In the genomic region with DNA sequence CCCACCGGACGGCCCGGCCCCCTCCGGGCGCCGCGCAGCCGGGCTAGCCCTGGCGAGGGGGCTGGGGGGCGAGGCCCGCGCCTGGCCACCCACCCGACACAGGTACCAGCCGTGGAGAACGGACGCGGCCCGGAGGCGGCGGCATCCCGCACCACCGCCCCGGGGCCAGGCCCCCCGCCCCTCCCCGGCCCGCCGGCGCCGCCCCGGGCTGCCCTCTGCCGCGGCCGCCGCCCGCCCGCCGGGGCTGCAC, we compare ENCODE assay signal across 8 cellular contexts. TPM values are rescaled to one million over a fixed set of nuclear protein-coding genes. Genes with fewer than 3 reads are reported as not detected.
DNase-seq lines count a peak whose midpoint lies in the region; ATAC-seq, FAIRE-seq and TF ChIP-seq lines count a peak whose summit lies in the region.

No MANE protein-coding gene starts in this region.

- intact Hi-C loops in pancreas (cut with DNase I): no loop called here

- WGBS in pancreas, 2 donors: 0 to 1% methylated on average over 28 to 37 of the region's 37 CpGs

- H3K9me3 Mint-ChIP-seq in central memory CD8-positive, alpha-beta T cell: no peaks in the 10 kb centered on the region
- H3K9me3 Mint-ChIP-seq in immature natural killer cell: no peaks in the 10 kb centered on the region

- no peaks in the 10 kb centered on the region for H3K27me3 Mint-ChIP-seq in central memory CD8-positive, alpha-beta T cell
- peaks cover 4 to 18% (median 11%) of the 10 kb centered on the region in 3 donors for H3K27me3 Mint-ChIP-seq in immature natural killer cell (ENCODE audit: low read depth in 3 of 3)

- H3K4me3 Mint-ChIP-seq in central memory CD8-positive, alpha-beta T cell: peak overlapping the region; percentile 97
- peak overlapping the region in 1 of 5 donors; percentile 97 for H3K4me3 Mint-ChIP-seq in immature natural killer cell

- peaks cover 66% of the 10 kb centered on the region for H3K4me1 Mint-ChIP-seq in central memory CD8-positive, alpha-beta T cell
- peaks cover 68 to 78% of the 10 kb centered on the region in 2 donors for H3K4me1 Mint-ChIP-seq in immature natural killer cell

- peak overlapping the region; percentile 76 to 96 (median 92) for H3K27ac ChIP-seq in pancreas

- no peaks in the 10 kb centered on the region for H3K27me3 ChIP-seq in pancreas

- no peak for FAIRE-seq in pancreas (lab: Jason Lieb, UNC)

- peak; percentile 23 for ATAC-seq in GM19372 (IDR thresholded peaks at IDR 0.05; ENCODE audit: low read depth, unreplicated experiment)
- peak; percentile 21 for ATAC-seq in HG03342 (IDR thresholded peaks at IDR 0.05; ENCODE audit: unreplicated experiment)
- no peak for ATAC-seq in central memory CD8-positive, alpha-beta T cell (replicated peaks; ENCODE audit: extremely low read depth, poor library complexity, severe bottlenecking)
- no peak for ATAC-seq in pancreas

- no peaks in the 10 kb centered on the region for H3K36me3 ChIP-seq in pancreas

- TF ChIP-seq CTCF in pancreas (IDR thresholded peaks at IDR 0.05): no peak

- peak overlapping the region; percentile 97 for H3K27ac Mint-ChIP-seq in central memory CD8-positive, alpha-beta T cell (ENCODE audit: low read depth)
- no peak overlapping the region for H3K27ac Mint-ChIP-seq in immature natural killer cell

- DNase-seq in central memory CD8-positive, alpha-beta T cell (ENCODE audit: low spot score in 2 of 2): peak in 1 of 2 donors; percentile 17
- DNase-seq in pancreas (no peak), KG1 (lab: John Stamatoyannopoulos, UW) (no peak), immature natural killer cell (no peak), COLO829 (ENCODE audit: low spot score) (no peak), NCI-H1694 (lab: John Stamatoyannopoulos, UW) (no peak)

- peak overlapping the region; percentile 59 to 85 (median 76) for H3K4me3 ChIP-seq in pancreas

- peaks cover 27% of the 10 kb centered on the region for H3K36me3 Mint-ChIP-seq in central memory CD8-positive, alpha-beta T cell (ENCODE audit: insufficient read depth)
- peaks cover 0 to 6% (median 3%) of the 10 kb centered on the region in 3 donors for H3K36me3 Mint-ChIP-seq in immature natural killer cell

- H3K9me3 ChIP-seq in pancreas: no peaks in the 10 kb centered on the region

- H3K4me1 ChIP-seq in pancreas: peaks cover 8 to 17% (median 16%) of the 10 kb centered on the region in 3 donors

RNA-seq across cellular contexts. Expression of gene SOS1, which starts 0.4 kb away (rescaled TPM):
- total RNA-seq in pancreas: 10 to 100 TPM in 4 of 6 donors, 1 to 10 TPM in 2; 7.9 to 22.6 (median 11.9) TPM
- polyA plus RNA-seq in pancreas (1 to 10 TPM; 3.2 to 8.0 TPM), immature natural killer cell (10 to 100 TPM in 1 of 3 donors, 1 to 10 TPM in 2; 3.6 to 12.8 (median 8.2) TPM)

Comparison
In these comparisons a context has a peak if more than half of its experiments do, and no peak if none do; other contexts are left out.
1. ATAC-seq: peak in GM19372 (single experiment) and HG03342 (single experiment); none in central memory CD8-positive, alpha-beta T cell (single experiment) and pancreas (0 of 4).